Comparison of ENCODE assay signal across 1 cellular context in the genomic region with DNA sequence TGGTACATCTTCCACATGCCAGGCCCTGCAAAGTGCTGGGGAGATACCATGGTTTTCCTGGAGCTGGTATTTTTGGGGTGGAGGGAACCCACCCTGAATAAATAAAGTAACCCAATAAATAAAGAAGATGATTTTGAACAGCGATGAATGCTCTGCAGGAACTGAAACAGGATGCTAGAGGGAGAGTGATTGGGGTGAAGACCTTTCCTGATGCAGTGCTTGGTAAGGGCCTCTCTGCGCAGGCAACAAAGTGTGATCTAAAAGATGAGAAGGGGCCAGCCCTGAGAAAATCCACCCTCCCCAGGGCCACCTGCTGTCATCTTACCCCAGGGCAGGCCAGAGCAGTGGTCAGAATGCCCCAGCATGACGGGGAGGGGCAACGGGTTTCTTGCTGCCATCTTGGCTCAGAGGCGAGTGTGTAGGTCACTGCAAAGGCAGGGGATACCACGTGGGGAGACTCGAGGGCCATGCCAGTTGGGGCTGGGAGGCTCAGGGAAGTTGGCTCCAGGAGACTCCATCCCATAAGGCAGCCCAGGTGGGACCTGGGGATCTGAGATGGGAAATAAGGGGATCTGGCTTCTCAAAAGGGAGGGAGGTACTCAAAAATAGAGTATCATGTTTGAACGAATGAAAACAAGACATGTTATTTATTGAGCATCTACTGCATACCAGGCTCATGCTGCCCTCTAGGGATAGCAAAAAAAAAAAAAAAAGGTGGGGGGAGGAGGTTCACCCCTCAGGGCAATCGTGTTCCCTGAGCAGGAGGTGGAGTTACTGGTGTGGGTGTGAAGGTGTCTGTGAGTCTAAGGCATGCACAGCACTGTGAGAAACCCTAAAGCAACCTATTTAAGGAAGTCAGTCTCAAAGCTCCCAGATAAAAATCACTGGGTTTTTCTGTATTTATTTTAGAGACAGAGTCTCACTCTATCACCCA.
TF ChIP-seq lines count a peak whose summit lies in the region.

No MANE protein-coding gene starts in this region.

TF ChIP-seq in GM12878, 131 proteins besides CTCF, POLR2A, EP300 and RAD21:
- TF ChIP-seq SMC3 (IDR thresholded peaks at IDR 0.05; ENCODE audit: borderline replicate concordance, low read length) (peak; percentile 44; the same call in 1 of the 2 replicates), TCF7 (IDR thresholded peaks at IDR 0.05; ENCODE audit: borderline replicate concordance) (no peak), ZNF384 (IDR thresholded peaks at IDR 0.05; ENCODE audit: borderline replicate concordance, low read depth, low read length) (peak; percentile 53; the same call in 1 of the 2 replicates), SREBF2 (IDR thresholded peaks at IDR 0.05; ENCODE audit: low read length) (no peak), RB1 (IDR thresholded peaks at IDR 0.05; ENCODE audit: borderline replicate concordance) (no peak), EED (IDR thresholded peaks at IDR 0.05; ENCODE audit: low read depth) (no peak), CEBPZ (IDR thresholded peaks at IDR 0.05; ENCODE audit: low read depth, low read length) (no peak)
- TF ChIP-seq, protein P1, sequence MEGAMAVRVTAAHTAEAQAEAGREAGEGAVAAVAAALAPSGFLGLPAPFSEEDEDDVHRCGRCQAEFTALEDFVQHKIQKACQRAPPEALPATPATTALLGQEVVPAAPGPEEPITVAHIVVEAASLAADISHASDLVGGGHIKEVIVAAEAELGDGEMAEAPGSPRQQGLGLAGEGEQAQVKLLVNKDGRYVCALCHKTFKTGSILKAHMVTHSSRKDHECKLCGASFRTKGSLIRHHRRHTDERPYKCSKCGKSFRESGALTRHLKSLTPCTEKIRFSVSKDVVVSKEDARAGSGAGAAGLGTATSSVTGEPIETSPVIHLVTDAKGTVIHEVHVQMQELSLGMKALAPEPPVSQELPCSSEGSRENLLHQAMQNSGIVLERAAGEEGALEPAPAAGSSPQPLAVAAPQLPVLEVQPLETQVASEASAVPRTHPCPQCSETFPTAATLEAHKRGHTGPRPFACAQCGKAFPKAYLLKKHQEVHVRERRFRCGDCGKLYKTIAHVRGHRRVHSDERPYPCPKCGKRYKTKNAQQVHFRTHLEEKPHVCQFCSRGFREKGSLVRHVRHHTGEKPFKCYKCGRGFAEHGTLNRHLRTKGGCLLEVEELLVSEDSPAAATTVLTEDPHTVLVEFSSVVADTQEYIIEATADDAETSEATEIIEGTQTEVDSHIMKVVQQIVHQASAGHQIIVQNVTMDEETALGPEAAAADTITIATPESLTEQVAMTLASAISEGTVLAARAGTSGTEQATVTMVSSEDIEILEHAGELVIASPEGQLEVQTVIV (IDR thresholded peaks at IDR 0.05; ENCODE audit: borderline replicate concordance, partially characterized antibody): no peak
